Comparison of ENCODE assay signal across 19 cellular contexts in genomic region chr3:127614928-127615592, GRCh38. TPM values are rescaled to one million over a fixed set of nuclear protein-coding genes. Genes with fewer than 3 reads are reported as not detected.
DNase-seq lines count a peak whose midpoint lies in the region; ATAC-seq and TF ChIP-seq lines count a peak whose summit lies in the region.
"Had no signal": no experiment of that assay in that cellular context is flagged by ENCODE, and none has a peak within 500 bp of the region (broad histone marks: within the 10 kb centered on the region; RNA-seq: fewer than 3 reads in every experiment).

No MANE protein-coding gene starts in this region.

- H3K27me3 Mint-ChIP-seq in activated T-cell treated with anti-CD3 and anti-CD28 coated beads, Interleukin-2, amount 50 U/mL, for 72 hours (ENCODE audit: low read depth), result no peaks in the 10 kb centered on the region
- no peaks in the 10 kb centered on the region for H3K27me3 Mint-ChIP-seq in activated T-cell treated with anti-CD3 and anti-CD28 coated beads, Interleukin-2, amount 50 U/mL, for 24 hours
- H3K27me3 Mint-ChIP-seq: dendritic cell treated with granulocyte-macrophage colony-stimulating factor and Interleukin-4, amounts not matched to agents 40 ng/mL and 50 ng/mL, for 4 days; stimulated activated memory B cell treated with anti-CD40 and anti-IgM and Interleukin-4, amounts not matched to agents 10 μg/mL and 1 μg/mL and 100 μg/mL, for 72 hours had no signal

- no peak for DNase-seq in activated T-cell treated with anti-CD3 and anti-CD28 coated beads, Interleukin-2, amount 50 U/mL, for 72 hours
- no peak for DNase-seq in activated T-cell treated with anti-CD3 and anti-CD28 coated beads, Interleukin-2, amount 50 U/mL, for 24 hours
- DNase-seq in RPMI7951 (ENCODE audit: low read depth) (peak; percentile 24), iPS-NIHi11 (ENCODE audit: low spot score) (peak; percentile 19), NCI-H748 treated with DMSO at 0.1 percent for 48 hours (lab: John Stamatoyannopoulos, UW) (no peak), NCI-H2196 (lab: John Stamatoyannopoulos, UW; ENCODE audit: unreplicated experiment) (no peak)
- DNase-seq: activated CD4-positive, alpha-beta T cell treated with anti-CD3 and anti-CD28 coated beads, Interleukin-2, amount 50 U/mL, for 48 hours; activated gamma-delta T cell treated with Interleukin-2 at 50 U/mL for 16 hours; activated T-cell treated with anti-CD3 and anti-CD28 coated beads for 4 hours; foreskin melanocyte; NCI-H1436; NCI-H524; small intestine; stimulated activated CD4-positive, alpha-beta T cell treated with anti-CD3 and anti-CD28 coated beads, Interleukin-2, amount 100 ng/mL, for 24 hours; WERI-Rb-1 had no signal

- no peak for ATAC-seq in activated T-cell treated with anti-CD3 and anti-CD28 coated beads, Interleukin-2, amount 50 U/mL, for 72 hours (replicated peaks in 1 of 2)
- no peak for ATAC-seq in SK-N-SH treated with all-trans-retinoic acid at 6 μM for 48 hours
- no peak for ATAC-seq in GM19463 (IDR thresholded peaks at IDR 0.05; ENCODE audit: unreplicated experiment)
- ATAC-seq: stimulated activated memory B cell treated with anti-CD40 and anti-IgM and Interleukin-4, amounts not matched to agents 10 μg/mL and 1 μg/mL and 100 μg/mL, for 72 hours had no signal

- H3K27ac Mint-ChIP-seq in activated T-cell treated with anti-CD3 and anti-CD28 coated beads, Interleukin-2, amount 50 U/mL, for 72 hours, result peak overlapping the region; percentile 72
- no peak overlapping the region for H3K27ac Mint-ChIP-seq in activated T-cell treated with anti-CD3 and anti-CD28 coated beads, Interleukin-2, amount 50 U/mL, for 24 hours
- H3K27ac Mint-ChIP-seq: dendritic cell treated with granulocyte-macrophage colony-stimulating factor and Interleukin-4, amounts not matched to agents 40 ng/mL and 50 ng/mL, for 4 days; stimulated activated memory B cell treated with anti-CD40 and anti-IgM and Interleukin-4, amounts not matched to agents 10 μg/mL and 1 μg/mL and 100 μg/mL, for 72 hours had no signal

- no peaks in the 10 kb centered on the region for H3K9me3 Mint-ChIP-seq in activated T-cell treated with anti-CD3 and anti-CD28 coated beads, Interleukin-2, amount 50 U/mL, for 72 hours
- no peaks in the 10 kb centered on the region for H3K9me3 Mint-ChIP-seq in activated T-cell treated with anti-CD3 and anti-CD28 coated beads, Interleukin-2, amount 50 U/mL, for 24 hours
- H3K9me3 Mint-ChIP-seq: dendritic cell treated with granulocyte-macrophage colony-stimulating factor and Interleukin-4, amounts not matched to agents 40 ng/mL and 50 ng/mL, for 4 days; stimulated activated memory B cell treated with anti-CD40 and anti-IgM and Interleukin-4, amounts not matched to agents 10 μg/mL and 1 μg/mL and 100 μg/mL, for 72 hours had no signal

- H3K4me3 Mint-ChIP-seq in activated T-cell treated with anti-CD3 and anti-CD28 coated beads, Interleukin-2, amount 50 U/mL, for 72 hours, result no peak overlapping the region
- no peak overlapping the region for H3K4me3 Mint-ChIP-seq in activated T-cell treated with anti-CD3 and anti-CD28 coated beads, Interleukin-2, amount 50 U/mL, for 24 hours
- H3K4me3 Mint-ChIP-seq: dendritic cell treated with granulocyte-macrophage colony-stimulating factor and Interleukin-4, amounts not matched to agents 40 ng/mL and 50 ng/mL, for 4 days; stimulated activated memory B cell treated with anti-CD40 and anti-IgM and Interleukin-4, amounts not matched to agents 10 μg/mL and 1 μg/mL and 100 μg/mL, for 72 hours had no signal

- peaks cover 12 to 46% of the 10 kb centered on the region in 2 donors for H3K36me3 Mint-ChIP-seq in activated T-cell treated with anti-CD3 and anti-CD28 coated beads, Interleukin-2, amount 50 U/mL, for 72 hours (ENCODE audit: insufficient read depth in 2 of 2)
- peaks cover 97% of the 10 kb centered on the region for H3K36me3 Mint-ChIP-seq in activated T-cell treated with anti-CD3 and anti-CD28 coated beads, Interleukin-2, amount 50 U/mL, for 24 hours (ENCODE audit: low read depth)

- peaks cover 11% of the 10 kb centered on the region for H3K4me1 Mint-ChIP-seq in activated T-cell treated with anti-CD3 and anti-CD28 coated beads, Interleukin-2, amount 50 U/mL, for 72 hours (ENCODE audit: low read depth)
- H3K4me1 Mint-ChIP-seq in activated T-cell treated with anti-CD3 and anti-CD28 coated beads, Interleukin-2, amount 50 U/mL, for 24 hours (ENCODE audit: low read depth), result no peaks in the 10 kb centered on the region

TF ChIP-seq in SK-N-SH treated with all-trans-retinoic acid at 6 μM for 48 hours, 23 proteins besides CTCF, POLR2A, EP300 and RAD21:
- TF ChIP-seq ZNF8 (CRISPR knock-in tag; IDR thresholded peaks at IDR 0.05) (no peak), CSRNP3 (CRISPR knock-in tag; IDR thresholded peaks at IDR 0.05) (no peak), ARNTL (CRISPR knock-in tag; IDR thresholded peaks at IDR 0.05; ENCODE audit: borderline replicate concordance, low read depth) (no peak), GLIS3 (CRISPR knock-in tag; IDR thresholded peaks at IDR 0.05) (no peak), ZNF565 (CRISPR knock-in tag; conservative IDR thresholded peaks at IDR 0.05; ENCODE audit: low read depth) (no peak), RARB (CRISPR knock-in tag; IDR thresholded peaks at IDR 0.05) (no peak), ZC3H10 (CRISPR knock-in tag; IDR thresholded peaks at IDR 0.05) (no peak), OSR1 (CRISPR knock-in tag; IDR thresholded peaks at IDR 0.05) (no peak), ZFP30 (CRISPR knock-in tag; IDR thresholded peaks at IDR 0.05) (no peak), TOX (CRISPR knock-in tag; IDR thresholded peaks at IDR 0.05; ENCODE audit: borderline replicate concordance) (no peak)

RNA-seq across cellular contexts. Expression of gene PODXL2, which starts 13.9 kb away (rescaled TPM):
- 1 to 10 TPM in 1 of 2 donors, under 1 TPM in 1; 0.14 to 1.4 TPM for total RNA-seq in activated T-cell treated with anti-CD3 and anti-CD28 coated beads, Interleukin-2, amount 50 U/mL, for 72 hours
- total RNA-seq in RPMI7951 (2014; rRNA removed; shearing (Covaris generic)), result 5.9 and 6.9 TPM in 2 replicates

RNA-seq across cellular contexts. Expression of gene MCM2, which starts 16.8 kb away (rescaled TPM):
- total RNA-seq in activated T-cell treated with anti-CD3 and anti-CD28 coated beads, Interleukin-2, amount 50 U/mL, for 72 hours, result 100 to 1,000 TPM; 122 to 219 TPM
- 73.5 and 83.3 TPM in 2 replicates for total RNA-seq in RPMI7951 (2014; rRNA removed; shearing (Covaris generic))

RNA-seq across cellular contexts. Expression of gene TPRA1, which starts 24.5 kb away (rescaled TPM):
- 10 to 100 TPM; 31.1 to 39.0 TPM for total RNA-seq in activated T-cell treated with anti-CD3 and anti-CD28 coated beads, Interleukin-2, amount 50 U/mL, for 72 hours
- total RNA-seq in RPMI7951 (2014; rRNA removed; shearing (Covaris generic)), result 26.1 and 26.8 TPM in 2 replicates

RNA-seq across cellular contexts. Expression of gene ABTB1, which starts 57.7 kb away (rescaled TPM):
- total RNA-seq in activated T-cell treated with anti-CD3 and anti-CD28 coated beads, Interleukin-2, amount 50 U/mL, for 72 hours, result 10 to 100 TPM; 24.1 to 27.0 TPM
- 2.5 and 5.1 TPM in 2 replicates for total RNA-seq in RPMI7951 (2014; rRNA removed; shearing (Covaris generic))

Comparison
In these comparisons a context has a peak if more than half of its experiments do, and no peak if none do; other contexts are left out.
1. DNase-seq: peak in RPMI7951 (single experiment) and iPS-NIHi11 (single experiment); none in activated T-cell treated with anti-CD3 and anti-CD28 coated beads, Interleukin-2, amount 50 U/mL, for 72 hours (0 of 2), activated T-cell treated with anti-CD3 and anti-CD28 coated beads, Interleukin-2, amount 50 U/mL, for 24 hours (single experiment), NCI-H748 treated with DMSO at 0.1 percent for 48 hours (single experiment) and NCI-H2196 (single experiment).